ENCODE assay signal across 8 cellular contexts in genomic region chr14:72451081-72451972, GRCh38.
A peak's percentile ranks its signal among the peaks of the same experiment; 100 is the strongest.
DNase-seq lines count a peak whose midpoint lies in the region; ATAC-seq and TF ChIP-seq lines count a peak whose summit lies in the region.

No MANE protein-coding gene starts in this region.

- H3K36me3 ChIP-seq in HUES48 (ENCODE audit: control insufficient read depth, insufficient read depth, low read length), result no peaks in the 10 kb centered on the region

- H3K27me3 Mint-ChIP-seq in type B pancreatic cell (peaks cover 21% of the 10 kb centered on the region), chondrocyte (ENCODE audit: low read depth) (peaks cover 7% of the 10 kb centered on the region)

- H3K4me1 ChIP-seq in HUES48 (ENCODE audit: control insufficient read depth, insufficient read depth, low read length), result no peaks in the 10 kb centered on the region

- ATAC-seq in GM19452 (IDR thresholded peaks at IDR 0.05; ENCODE audit: unreplicated experiment) (peak; percentile 79), GM18867 (IDR thresholded peaks at IDR 0.05; ENCODE audit: unreplicated experiment) (no peak)

- peak overlapping the region; percentile 61 for H3K27ac Mint-ChIP-seq in type B pancreatic cell
- no peak overlapping the region for H3K27ac Mint-ChIP-seq in chondrocyte (ENCODE audit: unreplicated experiment)

- H3K4me1 Mint-ChIP-seq in type B pancreatic cell (ENCODE audit: unreplicated experiment) (peaks cover 33% of the 10 kb centered on the region), chondrocyte (ENCODE audit: low read depth) (peaks cover 9% of the 10 kb centered on the region)

- no peak overlapping the region for H3K9ac ChIP-seq in HUES48 (ENCODE audit: low read depth, low read length)

- peak overlapping the region; percentile 61 for H3K27ac ChIP-seq in HUES48 (ENCODE audit: low read depth, low read length)

- H3K27me3 ChIP-seq in HUES48 (ENCODE audit: control insufficient read depth, insufficient read depth, low read length), result no peaks in the 10 kb centered on the region

- peak overlapping the region; percentile 64 for H3K4me3 Mint-ChIP-seq in type B pancreatic cell
- no peak overlapping the region for H3K4me3 Mint-ChIP-seq in chondrocyte (ENCODE audit: unreplicated experiment)

- TF ChIP-seq CTCF in type B pancreatic cell (conservative IDR thresholded peaks at IDR 0.05) (no peak), chondrocyte (IDR thresholded peaks at IDR 0.05) (no peak)

- peaks cover 3% of the 10 kb centered on the region for H3K36me3 Mint-ChIP-seq in type B pancreatic cell
- no peaks in the 10 kb centered on the region for H3K36me3 Mint-ChIP-seq in chondrocyte (ENCODE audit: low read depth)

- H3K9me3 Mint-ChIP-seq in type B pancreatic cell, result peaks cover 4% of the 10 kb centered on the region
- no peaks in the 10 kb centered on the region for H3K9me3 Mint-ChIP-seq in chondrocyte (ENCODE audit: low read depth)

- H3K4me3 ChIP-seq in HUES48 (ENCODE audit: low read depth, low read length), result no peak overlapping the region

- DNase-seq in activated T-cell treated with anti-CD3 and anti-CD28 coated beads for 24 hours (ENCODE audit: low read depth) (peak; percentile 18), medulla oblongata (ENCODE audit: extremely low spot score) (peak; percentile 23), type B pancreatic cell (ENCODE audit: extremely low spot score, unreplicated experiment) (no peak), chondrocyte (ENCODE audit: low spot score) (no peak)
- no peak for DNase-seq in effector CD8-positive, alpha-beta T cell (lab: John Stamatoyannopoulos, UW)

- no peaks in the 10 kb centered on the region for H3K9me3 ChIP-seq in HUES48 (ENCODE audit: control insufficient read depth, insufficient read depth, low read length)

Comparison
In these comparisons a context has a peak if more than half of its experiments do, and no peak if none do; other contexts are left out.
1. DNase-seq: peak in activated T-cell treated with anti-CD3 and anti-CD28 coated beads for 24 hours (single experiment) and medulla oblongata (single experiment); none in type B pancreatic cell (single experiment), chondrocyte (single experiment) and effector CD8-positive, alpha-beta T cell (single experiment).